10 cellular contexts compared by ENCODE assay signal in the genomic region with DNA sequence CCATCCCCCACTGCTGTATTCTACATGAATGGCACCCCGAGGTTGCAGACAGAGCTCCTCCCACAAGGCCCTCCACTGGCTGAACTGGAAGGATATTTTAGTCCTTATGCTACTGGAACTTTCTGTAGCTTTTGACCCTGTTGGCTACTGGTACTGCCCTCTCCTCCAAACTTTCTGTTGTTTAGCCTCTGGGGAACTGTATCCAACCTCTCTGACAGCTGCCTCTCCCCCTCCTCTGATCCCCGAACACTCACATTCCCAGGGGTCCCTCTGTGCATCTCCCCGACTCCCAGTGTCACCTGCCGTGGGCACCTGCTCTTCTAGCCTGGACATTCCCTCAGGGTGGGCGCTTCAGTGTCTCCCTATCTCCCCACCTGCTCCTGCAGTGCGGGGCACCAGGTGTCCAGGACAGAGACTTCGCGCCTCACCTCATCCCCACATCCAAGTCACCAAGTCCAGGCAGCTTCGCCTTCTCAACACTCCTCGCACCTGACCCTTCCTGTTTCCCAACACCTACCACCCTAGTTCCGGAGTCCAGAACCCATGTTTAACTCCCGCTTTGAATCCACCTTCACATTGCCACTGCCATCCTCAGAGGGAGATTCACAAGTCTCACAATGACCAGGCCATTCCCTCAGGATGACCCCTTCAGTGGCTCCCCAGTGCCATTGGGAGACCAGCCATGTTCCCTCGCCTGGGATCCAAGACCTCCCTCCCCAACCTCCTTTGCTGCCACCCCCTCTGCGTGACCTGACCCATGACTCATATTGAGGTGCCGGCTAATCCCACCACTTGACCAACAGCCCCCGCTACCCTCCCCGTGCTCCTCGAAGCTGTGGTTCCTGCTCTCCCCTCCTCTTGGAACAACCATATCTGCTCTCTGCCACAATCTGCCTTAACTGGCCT. TPM values are rescaled to one million over a fixed set of nuclear protein-coding genes. Genes with fewer than 3 reads are reported as not detected.
DNase-seq lines count a peak whose midpoint lies in the region; ATAC-seq and TF ChIP-seq lines count a peak whose summit lies in the region.
"Had no signal": no experiment of that assay in that cellular context is flagged by ENCODE, and none has a peak within 500 bp of the region (broad histone marks: within the 10 kb centered on the region; RNA-seq: fewer than 3 reads in every experiment).

No MANE protein-coding gene starts in this region.

- H3K4me1 Mint-ChIP-seq in activated naive CD4-positive, alpha-beta T cell treated with anti-CD3 and anti-CD28 coated beads, Interleukin-2, amount 50 U/mL, for 24 hours: peaks cover 10% of the 10 kb centered on the region
- H3K4me1 Mint-ChIP-seq in activated naive CD4-positive, alpha-beta T cell treated with anti-CD3 and anti-CD28 coated beads for 36 hours (ENCODE audit: low read depth): peaks cover 9% of the 10 kb centered on the region

- H3K27me3 ChIP-seq in breast epithelium (no peaks in the 10 kb centered on the region), mesendoderm (ENCODE audit: insufficient read depth, low read length, poor library complexity) (no peaks in the 10 kb centered on the region), transverse colon (no peaks in the 10 kb centered on the region)

- CTCF ChIA-PET in activated naive CD4-positive, alpha-beta T cell treated with anti-CD3 and anti-CD28 coated beads for 36 hours (lab: Charles Lee): no interaction called here

- no peak overlapping the region for H2BK5ac ChIP-seq in mesendoderm (ENCODE audit: low read length)

- H3K9ac ChIP-seq in mesendoderm (ENCODE audit: low read length): no peak overlapping the region

- no peaks in the 10 kb centered on the region for H3K9me3 ChIP-seq in breast epithelium
- no peaks in the 10 kb centered on the region for H3K9me3 ChIP-seq in transverse colon
- H3K9me3 ChIP-seq: mucosa of descending colon had no signal

- no peak overlapping the region for H3K18ac ChIP-seq in mesendoderm (ENCODE audit: low read length)

- H3K36me3 Mint-ChIP-seq in activated naive CD4-positive, alpha-beta T cell treated with anti-CD3 and anti-CD28 coated beads, Interleukin-2, amount 50 U/mL, for 24 hours: peaks cover 2% of the 10 kb centered on the region
- peaks cover 22% of the 10 kb centered on the region for H3K36me3 Mint-ChIP-seq in activated naive CD4-positive, alpha-beta T cell treated with anti-CD3 and anti-CD28 coated beads for 36 hours (ENCODE audit: low read depth)

- DNase-seq in activated naive CD4-positive, alpha-beta T cell treated with anti-CD3 and anti-CD28 coated beads for 36 hours: no peak
- DNase-seq in breast epithelium (ENCODE audit: low spot score in 2 of 2) (no peak), mesendoderm (no peak), transverse colon (no peak), erythroblast (lab: John Stamatoyannopoulos, UW) (no peak), SW480 (ENCODE audit: low spot score) (no peak)

- no peak overlapping the region for H3K4me3 ChIP-seq in breast epithelium
- H3K4me3 ChIP-seq in mesendoderm (ENCODE audit: low read length): no peak overlapping the region
- H3K4me3 ChIP-seq in transverse colon: no peak overlapping the region
- H3K4me3 ChIP-seq: mucosa of descending colon had no signal

- H3K27ac ChIP-seq in breast epithelium: peak overlapping the region; percentile 77 to 79
- no peak overlapping the region for H3K27ac ChIP-seq in mesendoderm (ENCODE audit: low read depth, low read length)
- H3K27ac ChIP-seq in transverse colon: peak overlapping the region; percentile 85 to 92 (median 86)

- no peaks in the 10 kb centered on the region for H3K9me3 Mint-ChIP-seq in activated naive CD4-positive, alpha-beta T cell treated with anti-CD3 and anti-CD28 coated beads, Interleukin-2, amount 50 U/mL, for 24 hours
- H3K9me3 Mint-ChIP-seq in activated naive CD4-positive, alpha-beta T cell treated with anti-CD3 and anti-CD28 coated beads for 36 hours: no peaks in the 10 kb centered on the region
- H3K9me3 Mint-ChIP-seq: stimulated activated memory B cell treated with anti-CD40 and anti-IgM and Interleukin-4, amounts not matched to agents 10 μg/mL and 1 μg/mL and 100 μg/mL, for 72 hours had no signal

- H3K56ac ChIP-seq in mesendoderm (ENCODE audit: low read length): peak overlapping the region; percentile 39

- H3K36me3 ChIP-seq in breast epithelium: no peaks in the 10 kb centered on the region
- no peaks in the 10 kb centered on the region for H3K36me3 ChIP-seq in mesendoderm (ENCODE audit: control insufficient read depth, insufficient read depth, low read length)
- no peaks in the 10 kb centered on the region for H3K36me3 ChIP-seq in transverse colon

- H3K27me3 Mint-ChIP-seq in activated naive CD4-positive, alpha-beta T cell treated with anti-CD3 and anti-CD28 coated beads, Interleukin-2, amount 50 U/mL, for 24 hours: no peaks in the 10 kb centered on the region
- H3K27me3 Mint-ChIP-seq in activated naive CD4-positive, alpha-beta T cell treated with anti-CD3 and anti-CD28 coated beads for 36 hours (ENCODE audit: low read depth): no peaks in the 10 kb centered on the region
- H3K27me3 Mint-ChIP-seq: stimulated activated memory B cell treated with anti-CD40 and anti-IgM and Interleukin-4, amounts not matched to agents 10 μg/mL and 1 μg/mL and 100 μg/mL, for 72 hours had no signal

- H3K79me2 ChIP-seq in mesendoderm (ENCODE audit: control insufficient read depth, insufficient read depth, low read length): no peaks in the 10 kb centered on the region

- intact Hi-C loops in activated naive CD4-positive, alpha-beta T cell treated with anti-CD3 and anti-CD28 coated beads for 36 hours (cut with micrococcal nuclease): no loop called here
- intact Hi-C loops in breast epithelium (cut with DNase I; ENCODE audit: low total_unique reads) (no loop called here), transverse colon (cut with DNase I; ENCODE audit: low total_unique reads) (no loop called here)

- no peak for TF ChIP-seq EP300 in transverse colon (IDR thresholded peaks at IDR 0.05; ENCODE audit: low read depth)

- no peak overlapping the region for H3K4me3 Mint-ChIP-seq in activated naive CD4-positive, alpha-beta T cell treated with anti-CD3 and anti-CD28 coated beads, Interleukin-2, amount 50 U/mL, for 24 hours
- H3K4me3 Mint-ChIP-seq in activated naive CD4-positive, alpha-beta T cell treated with anti-CD3 and anti-CD28 coated beads for 36 hours: no peak overlapping the region
- H3K4me3 Mint-ChIP-seq: stimulated activated memory B cell treated with anti-CD40 and anti-IgM and Interleukin-4, amounts not matched to agents 10 μg/mL and 1 μg/mL and 100 μg/mL, for 72 hours had no signal

- no peaks in the 10 kb centered on the region for H3K79me1 ChIP-seq in mesendoderm (ENCODE audit: low read length)

- no peak overlapping the region for H4K5ac ChIP-seq in mesendoderm (ENCODE audit: low read length)

- H2BK120ac ChIP-seq in mesendoderm (ENCODE audit: low read depth, low read length): no peak overlapping the region

- no peak overlapping the region for H2AK5ac ChIP-seq in mesendoderm (ENCODE audit: low read length)

- H3K4me2 ChIP-seq in mesendoderm (ENCODE audit: low read length): no peak overlapping the region

- H3K27ac Mint-ChIP-seq in activated naive CD4-positive, alpha-beta T cell treated with anti-CD3 and anti-CD28 coated beads, Interleukin-2, amount 50 U/mL, for 24 hours: peak overlapping the region; percentile 62
- no peak overlapping the region for H3K27ac Mint-ChIP-seq in activated naive CD4-positive, alpha-beta T cell treated with anti-CD3 and anti-CD28 coated beads for 36 hours
- H3K27ac Mint-ChIP-seq: stimulated activated memory B cell treated with anti-CD40 and anti-IgM and Interleukin-4, amounts not matched to agents 10 μg/mL and 1 μg/mL and 100 μg/mL, for 72 hours had no signal

- WGBS in mesendoderm (ENCODE audit: extremely low coverage, insufficient coverage, low lambda C conversion rate): no CpG with 5 or more reads among the region's 18 CpGs
- WGBS in transverse colon (ENCODE audit: low coverage in 1 of 2), 2 donors: 67 to 83% methylated on average over 1 to 18 of the region's 18 CpGs

- TF ChIP-seq CTCF in breast epithelium (IDR thresholded peaks at IDR 0.05) (no peak), transverse colon (IDR thresholded peaks at IDR 0.05) (no peak)

- H3K4me1 ChIP-seq in breast epithelium: peaks cover 0 to 17% of the 10 kb centered on the region in 2 donors
- peaks cover 4% of the 10 kb centered on the region for H3K4me1 ChIP-seq in mesendoderm (ENCODE audit: control insufficient read depth, low read depth, low read length)
- H3K4me1 ChIP-seq in transverse colon: peaks cover 20 to 36% (median 31%) of the 10 kb centered on the region in 4 donors

- no peak for ATAC-seq in HG03139 (IDR thresholded peaks at IDR 0.05; ENCODE audit: unreplicated experiment)

- no peak overlapping the region for H3K4ac ChIP-seq in mesendoderm (ENCODE audit: low read depth, low read length)

- TF ChIP-seq POLR2A in breast epithelium (IDR thresholded peaks at IDR 0.05): no peak
- no peak for TF ChIP-seq POLR2A in transverse colon (IDR thresholded peaks at IDR 0.05)
- no peak for TF ChIP-seq POLR2A in erythroblast (IDR thresholded peaks at IDR 0.05; ENCODE audit: low read length)

- H3K23ac ChIP-seq in mesendoderm (ENCODE audit: low read length): peak overlapping the region; percentile 48

- no peak overlapping the region for H2BK15ac ChIP-seq in mesendoderm (replicated peaks; ENCODE audit: low read depth)

- in situ Hi-C loops in transverse colon (cut with MboI; ENCODE audit: low pct_ligation_motif_present in 1 of 4, low pct_unique_long_range_greater_than_20kb in 1 of 4, low sequenced_read_pairs in 3 of 4): loop anchor here in 1 of 4 donors (25.0 kb wide), 1 partner anchor 259 kb away; no protein-coding TSS in a partner anchor

- no peak overlapping the region for H4K8ac ChIP-seq in mesendoderm (ENCODE audit: low read depth, low read length)

RNA-seq across cellular contexts. Expression of a gene that starts 34.2 kb away (rescaled TPM):
- total RNA-seq in activated naive CD4-positive, alpha-beta T cell treated with anti-CD3 and anti-CD28 coated beads for 36 hours: 10 to 100 TPM; 70.7 to 71.2 TPM
- total RNA-seq in breast epithelium (10 to 100 TPM; 14.6 to 33.1 (median 16.4) TPM), transverse colon (100 to 1,000 TPM; 127 to 258 (median 197) TPM)
- 7.9 TPM for polyA plus RNA-seq in mesendoderm (2013, experiment 1 of 2)
- 8.5 TPM for polyA plus RNA-seq in mesendoderm (2013, experiment 2 of 2)
